ENCODE assay signal across 11 cellular contexts in the genomic region with DNA sequence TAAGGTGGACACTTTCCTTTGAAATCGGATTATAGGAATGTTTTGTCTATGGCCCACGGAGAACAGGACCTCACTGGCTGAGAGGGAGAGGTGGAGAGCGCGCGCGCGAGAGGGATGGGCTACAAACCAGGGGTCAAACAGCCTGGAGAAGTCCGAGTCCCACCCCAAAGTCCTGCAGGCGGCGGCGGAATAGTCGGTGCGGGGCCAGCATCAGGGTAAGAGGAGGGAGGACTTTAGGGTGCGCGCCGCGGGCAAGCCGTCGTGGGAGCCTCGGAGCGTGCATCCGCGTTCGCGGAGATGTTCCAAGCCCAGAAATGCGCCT. TPM values are rescaled to one million over a fixed set of nuclear protein-coding genes. Genes with fewer than 3 reads are reported as not detected.
DNase-seq lines count a peak whose midpoint lies in the region; ATAC-seq and TF ChIP-seq lines count a peak whose summit lies in the region.
"Had no signal": no experiment of that assay in that cellular context is flagged by ENCODE, and none has a peak within 500 bp of the region (broad histone marks: within the 10 kb centered on the region; RNA-seq: fewer than 3 reads in every experiment).

No MANE protein-coding gene starts in this region.

- H3K27ac Mint-ChIP-seq in activated CD8-positive, alpha-beta memory T cell treated with anti-CD3 and anti-CD28 coated beads, Interleukin-2, amount 10 ng/mL, durations not matched to agents 7 days and 5 days: no peak overlapping the region
- H3K27ac Mint-ChIP-seq: activated CD4-positive, alpha-beta T cell treated with anti-CD3 and anti-CD28 coated beads, Interleukin-2, amount 10 ng/mL, durations not matched to agents 7 days and 5 days; activated naive CD8-positive, alpha-beta T cell treated with anti-CD3 and anti-CD28 coated beads, Interleukin-2, amount 10 ng/mL, durations not matched to agents 7 days and 5 days had no signal

- H3K27ac ChIP-seq in Peyer's patch (peak overlapping the region; percentile 37 to 83 (median 67)), subcutaneous abdominal adipose tissue (ENCODE audit: low read depth, low read length) (peak overlapping the region; percentile 78), stomach (no peak overlapping the region), vagina (no peak overlapping the region)
- H3K27ac ChIP-seq: coronary artery had no signal

- no peak for DNase-seq in activated CD8-positive, alpha-beta memory T cell treated with anti-CD3 and anti-CD28 coated beads, Interleukin-2, amount 10 ng/mL, durations not matched to agents 7 days and 5 days
- DNase-seq in activated CD8-positive, alpha-beta memory T cell treated with anti-CD3 and anti-CD28 coated beads for 24 hours: no peak
- DNase-seq in Peyer's patch: no peak
- no peak for DNase-seq in kidney epithelial cell (ENCODE audit: low read depth)
- DNase-seq in DMS53 (lab: John Stamatoyannopoulos, UW): no peak
- DNase-seq in stomach: no peak
- no peak for DNase-seq in vagina (ENCODE audit: extremely low spot score in 2 of 2)

- no peak for TF ChIP-seq CTCF in Peyer's patch (IDR thresholded peaks at IDR 0.05)
- TF ChIP-seq CTCF in kidney epithelial cell (IDR thresholded peaks at IDR 0.05; ENCODE audit: insufficient read depth, low read length, poor library complexity, severe bottlenecking): no peak
- no peak for TF ChIP-seq CTCF in stomach (IDR thresholded peaks at IDR 0.05)
- TF ChIP-seq CTCF in vagina (IDR thresholded peaks at IDR 0.05): no peak

- TF ChIP-seq POLR2A in Peyer's patch (IDR thresholded peaks at IDR 0.05) (no peak), stomach (IDR thresholded peaks at IDR 0.05) (no peak), vagina (IDR thresholded peaks at IDR 0.05) (no peak)

- H3K9me3 ChIP-seq in Peyer's patch (no peaks in the 10 kb centered on the region), subcutaneous abdominal adipose tissue (ENCODE audit: control insufficient read depth in 5 of 5, low read length in 5 of 5) (no peaks in the 10 kb centered on the region), stomach (no peaks in the 10 kb centered on the region), vagina (no peaks in the 10 kb centered on the region)

- peaks cover 14% of the 10 kb centered on the region for H3K4me1 Mint-ChIP-seq in activated CD8-positive, alpha-beta memory T cell treated with anti-CD3 and anti-CD28 coated beads, Interleukin-2, amount 10 ng/mL, durations not matched to agents 7 days and 5 days

- H3K36me3 ChIP-seq in Peyer's patch (no peaks in the 10 kb centered on the region), kidney epithelial cell (ENCODE audit: control insufficient read depth, insufficient read depth, low read length) (no peaks in the 10 kb centered on the region), subcutaneous abdominal adipose tissue (ENCODE audit: control insufficient read depth in 5 of 5, insufficient read depth in 5 of 5, low read length in 5 of 5) (no peaks in the 10 kb centered on the region), stomach (no peaks in the 10 kb centered on the region), vagina (no peaks in the 10 kb centered on the region)

- H3K4me3 ChIP-seq in Peyer's patch (peak overlapping the region in 1 of 4 donors; percentile 49), kidney epithelial cell (ENCODE audit: low read depth, low read length) (peak overlapping the region; percentile 21), subcutaneous abdominal adipose tissue (ENCODE audit: low read depth in 1 of 5, low read length in 5 of 5) (peak overlapping the region; percentile 51 to 62 (median 58)), stomach (no peak overlapping the region), vagina (no peak overlapping the region)

- H3K27me3 Mint-ChIP-seq in activated CD8-positive, alpha-beta memory T cell treated with anti-CD3 and anti-CD28 coated beads, Interleukin-2, amount 10 ng/mL, durations not matched to agents 7 days and 5 days: peaks cover 97% of the 10 kb centered on the region

- H3K4me1 ChIP-seq in Peyer's patch: peaks cover 0 to 22% (median 6%) of the 10 kb centered on the region in 4 donors
- H3K4me1 ChIP-seq in subcutaneous abdominal adipose tissue (ENCODE audit: control insufficient read depth in 5 of 5, insufficient read depth in 5 of 5, low read length in 5 of 5): peaks cover 4 to 93% (median 83%) of the 10 kb centered on the region in 5 donors
- H3K4me1 ChIP-seq in stomach: peaks cover 15 to 31% (median 25%) of the 10 kb centered on the region in 4 donors
- H3K4me1 ChIP-seq in vagina: peaks cover 19% of the 10 kb centered on the region

- WGBS in stomach, 5 donors: 4 to 7% (median 6%) methylated on average over 26 of the region's 26 CpGs

- no peak overlapping the region for H3K4me3 Mint-ChIP-seq in activated CD8-positive, alpha-beta memory T cell treated with anti-CD3 and anti-CD28 coated beads, Interleukin-2, amount 10 ng/mL, durations not matched to agents 7 days and 5 days

- intact Hi-C loops in stomach (cut with DNase I; ENCODE audit: low total_unique reads): loop anchor here (5.0 kb wide), 1 partner anchor 202 kb away; no protein-coding TSS in a partner anchor
- intact Hi-C loops in vagina (cut with DNase I): loop anchor here (5.0 kb wide), 1 partner anchor 202 kb away; no protein-coding TSS in a partner anchor

- H3K9ac ChIP-seq in subcutaneous abdominal adipose tissue (ENCODE audit: low read length in 5 of 5): peak overlapping the region; percentile 44 to 92 (median 79)

- no peak for TF ChIP-seq EP300 in stomach (IDR thresholded peaks at IDR 0.05)

- H3K27me3 ChIP-seq in Peyer's patch: peaks cover 0 to 39% of the 10 kb centered on the region in 2 donors
- peaks cover 19% of the 10 kb centered on the region for H3K27me3 ChIP-seq in kidney epithelial cell (ENCODE audit: control insufficient read depth, insufficient read depth, low read length)
- H3K27me3 ChIP-seq in subcutaneous abdominal adipose tissue (ENCODE audit: control insufficient read depth in 5 of 5, insufficient read depth in 4 of 5, low read length in 5 of 5): peaks cover 4 to 44% (median 22%) of the 10 kb centered on the region in 5 donors
- peaks cover 48 to 100% (median 99%) of the 10 kb centered on the region in 3 donors for H3K27me3 ChIP-seq in stomach
- peaks cover 23% of the 10 kb centered on the region for H3K27me3 ChIP-seq in vagina

- CTCF ChIA-PET in activated CD8-positive, alpha-beta memory T cell treated with anti-CD3 and anti-CD28 coated beads, Interleukin-2, amount 10 ng/mL, durations not matched to agents 7 days and 5 days (lab: Charles Lee): interaction anchor here (0.6 to 8.4 kb wide), 28 partner anchors 8 to 376 kb away, joined by 3 to 136 read pairs (median 5); partner anchors contain the start of genes HOXC10, HOXC4, HOXC5 and HOXC6

- no peaks in the 10 kb centered on the region for H3K9me3 Mint-ChIP-seq in activated CD8-positive, alpha-beta memory T cell treated with anti-CD3 and anti-CD28 coated beads, Interleukin-2, amount 10 ng/mL, durations not matched to agents 7 days and 5 days (ENCODE audit: low read depth)
- H3K9me3 Mint-ChIP-seq: activated CD4-positive, alpha-beta T cell treated with anti-CD3 and anti-CD28 coated beads, Interleukin-2, amount 10 ng/mL, durations not matched to agents 7 days and 5 days; activated naive CD8-positive, alpha-beta T cell treated with anti-CD3 and anti-CD28 coated beads, Interleukin-2, amount 10 ng/mL, durations not matched to agents 7 days and 5 days had no signal

- ATAC-seq in activated CD8-positive, alpha-beta memory T cell treated with anti-CD3 and anti-CD28 coated beads, Interleukin-2, amount 10 ng/mL, durations not matched to agents 7 days and 5 days: peak; percentile 5

- no peaks in the 10 kb centered on the region for H3K36me3 Mint-ChIP-seq in activated CD8-positive, alpha-beta memory T cell treated with anti-CD3 and anti-CD28 coated beads, Interleukin-2, amount 10 ng/mL, durations not matched to agents 7 days and 5 days
- H3K36me3 Mint-ChIP-seq: activated naive CD8-positive, alpha-beta T cell treated with anti-CD3 and anti-CD28 coated beads, Interleukin-2, amount 10 ng/mL, durations not matched to agents 7 days and 5 days had no signal

RNA-seq across cellular contexts. Expression of gene HOXC8, which starts 3.3 kb away (rescaled TPM):
- total RNA-seq in activated CD8-positive, alpha-beta memory T cell treated with anti-CD3 and anti-CD28 coated beads, Interleukin-2, amount 10 ng/mL, durations not matched to agents 7 days and 5 days: not detected
- total RNA-seq in Peyer's patch (1 to 10 TPM in 3 of 4 donors, under 1 TPM in 1; 0.35 to 1.7 (median 1.1) TPM), kidney epithelial cell (0.41 and 0.67 TPM in 2 replicates), stomach (not detected), vagina (not detected)
- under 1 TPM in 1 of 3 donors, not detected in 2; 0.08 TPM for polyA plus RNA-seq in stomach
- total RNA-seq: activated CD4-positive, alpha-beta T cell treated with anti-CD3 and anti-CD28 coated beads, Interleukin-2, amount 10 ng/mL, durations not matched to agents 7 days and 5 days; activated naive CD8-positive, alpha-beta T cell treated with anti-CD3 and anti-CD28 coated beads, Interleukin-2, amount 10 ng/mL, durations not matched to agents 7 days and 5 days had no signal

RNA-seq across cellular contexts. Expression of gene HOXC9, which starts 5.5 kb away (rescaled TPM):
- total RNA-seq in activated CD8-positive, alpha-beta memory T cell treated with anti-CD3 and anti-CD28 coated beads, Interleukin-2, amount 10 ng/mL, durations not matched to agents 7 days and 5 days: not detected
- 10 to 100 TPM in 1 of 4 donors, 1 to 10 TPM in 2, not detected in 1; 1.7 to 13.2 (median 1.9) TPM for total RNA-seq in Peyer's patch
- total RNA-seq in kidney epithelial cell: 12.3 and 15.5 TPM in 2 replicates
- not detected for total RNA-seq in stomach
- under 1 TPM in 1 of 3 donors, not detected in 2; 0.08 TPM for polyA plus RNA-seq in stomach
- total RNA-seq in vagina: not detected
- total RNA-seq: activated CD4-positive, alpha-beta T cell treated with anti-CD3 and anti-CD28 coated beads, Interleukin-2, amount 10 ng/mL, durations not matched to agents 7 days and 5 days; activated naive CD8-positive, alpha-beta T cell treated with anti-CD3 and anti-CD28 coated beads, Interleukin-2, amount 10 ng/mL, durations not matched to agents 7 days and 5 days had no signal

RNA-seq across cellular contexts. Expression of gene HOXC10, which starts 20.5 kb away (rescaled TPM):
- not detected for total RNA-seq in activated CD8-positive, alpha-beta memory T cell treated with anti-CD3 and anti-CD28 coated beads, Interleukin-2, amount 10 ng/mL, durations not matched to agents 7 days and 5 days
- total RNA-seq in Peyer's patch (1 to 10 TPM in 1 of 4 donors, not detected in 3; 1.0 TPM), kidney epithelial cell (5.9 and 9.2 TPM in 2 replicates), stomach (not detected), vagina (not detected)
- not detected for polyA plus RNA-seq in stomach
- total RNA-seq: activated CD4-positive, alpha-beta T cell treated with anti-CD3 and anti-CD28 coated beads, Interleukin-2, amount 10 ng/mL, durations not matched to agents 7 days and 5 days; activated naive CD8-positive, alpha-beta T cell treated with anti-CD3 and anti-CD28 coated beads, Interleukin-2, amount 10 ng/mL, durations not matched to agents 7 days and 5 days had no signal

RNA-seq across cellular contexts. Expression of gene HOXC6, which starts 22.7 kb away (rescaled TPM):
- total RNA-seq in activated CD8-positive, alpha-beta memory T cell treated with anti-CD3 and anti-CD28 coated beads, Interleukin-2, amount 10 ng/mL, durations not matched to agents 7 days and 5 days: not detected
- total RNA-seq in Peyer's patch: 1 to 10 TPM in 2 of 4 donors, under 1 TPM in 2; 0.70 to 1.7 (median 1.3) TPM
- total RNA-seq in kidney epithelial cell: 1.1 and 1.8 TPM in 2 replicates
- 1 to 10 TPM in 1 of 5 donors, not detected in 4; 2.0 TPM for total RNA-seq in stomach
- polyA plus RNA-seq in stomach: 1 to 10 TPM in 1 of 3 donors, under 1 TPM in 1, not detected in 1; 0.46 to 1.0 TPM
- not detected for total RNA-seq in vagina
- total RNA-seq: activated CD4-positive, alpha-beta T cell treated with anti-CD3 and anti-CD28 coated beads, Interleukin-2, amount 10 ng/mL, durations not matched to agents 7 days and 5 days; activated naive CD8-positive, alpha-beta T cell treated with anti-CD3 and anti-CD28 coated beads, Interleukin-2, amount 10 ng/mL, durations not matched to agents 7 days and 5 days had no signal

RNA-seq across cellular contexts. Expression of gene HOXC5, which starts 27.4 kb away (rescaled TPM):
- total RNA-seq in activated CD8-positive, alpha-beta memory T cell treated with anti-CD3 and anti-CD28 coated beads, Interleukin-2, amount 10 ng/mL, durations not matched to agents 7 days and 5 days: not detected
- total RNA-seq in Peyer's patch: not detected
- 0.50 TPM in 1 of 2 replicates, not detected in the other for total RNA-seq in kidney epithelial cell
- not detected for total RNA-seq in stomach
- polyA plus RNA-seq in stomach: 1 to 10 TPM in 1 of 3 donors, under 1 TPM in 1, not detected in 1; 0.25 to 1.3 TPM
- not detected for total RNA-seq in vagina
- total RNA-seq: activated CD4-positive, alpha-beta T cell treated with anti-CD3 and anti-CD28 coated beads, Interleukin-2, amount 10 ng/mL, durations not matched to agents 7 days and 5 days; activated naive CD8-positive, alpha-beta T cell treated with anti-CD3 and anti-CD28 coated beads, Interleukin-2, amount 10 ng/mL, durations not matched to agents 7 days and 5 days had no signal

Comparison
In these comparisons a context has a peak if more than half of its experiments do, and no peak if none do; other contexts are left out.
1. H3K27ac ChIP-seq: peak in Peyer's patch (4 of 4) and subcutaneous abdominal adipose tissue (single experiment); none in stomach (0 of 5) and vagina (single experiment).
2. H3K4me3 ChIP-seq: peak in kidney epithelial cell (single experiment) and subcutaneous abdominal adipose tissue (5 of 5); none in stomach (0 of 4) and vagina (0 of 2).